18 cellular contexts compared by ENCODE assay signal in the genomic region with DNA sequence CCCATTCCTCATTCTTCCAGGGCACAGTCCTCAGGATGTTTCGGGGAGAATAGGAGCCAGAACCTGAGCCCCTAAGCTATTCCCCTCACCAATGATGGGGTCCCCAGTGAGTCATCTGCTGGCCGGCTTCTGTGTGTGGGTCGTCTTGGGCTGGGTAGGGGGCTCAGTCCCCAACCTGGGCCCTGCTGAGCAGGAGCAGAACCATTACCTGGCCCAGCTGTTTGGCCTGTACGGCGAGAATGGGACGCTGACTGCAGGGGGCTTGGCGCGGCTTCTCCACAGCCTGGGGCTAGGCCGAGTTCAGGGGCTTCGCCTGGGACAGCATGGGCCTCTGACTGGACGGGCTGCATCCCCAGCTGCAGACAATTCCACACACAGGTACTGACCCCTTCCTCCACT. TPM values are rescaled to one million over a fixed set of nuclear protein-coding genes. Genes with fewer than 3 reads are reported as not detected.
DNase-seq lines count a peak whose midpoint lies in the region; ATAC-seq and TF ChIP-seq lines count a peak whose summit lies in the region.
"Had no signal": no experiment of that assay in that cellular context is flagged by ENCODE, and none has a peak within 500 bp of the region (broad histone marks: within the 10 kb centered on the region; RNA-seq: fewer than 3 reads in every experiment).

No MANE protein-coding gene starts in this region.

- H3K27ac ChIP-seq in WERI-Rb-1 (peak overlapping the region; percentile 68), neural progenitor cell (no peak overlapping the region)

- no peak for DNase-seq in WERI-Rb-1
- no peak for DNase-seq in left colon
- no peak for DNase-seq in neural progenitor cell (ENCODE audit: low spot score)
- DNase-seq in type B pancreatic cell (ENCODE audit: extremely low spot score, unreplicated experiment), result no peak
- DNase-seq in NCI-H510A (lab: John Stamatoyannopoulos, UW), result no peak
- DNase-seq in NCI-H510A treated with DMSO at 0.1 percent for 48 hours (lab: John Stamatoyannopoulos, UW), result no peak
- DNase-seq: GF-D8, HFFc6, MG63, NCI-H1092, NCI-H146, NCI-H2081, SHP77 had no signal

- H3K4me1 ChIP-seq in neural progenitor cell, result no peaks in the 10 kb centered on the region

- H3K27me3 Mint-ChIP-seq in neural progenitor cell (ENCODE audit: insufficient read depth, low read depth), result peaks cover 10% of the 10 kb centered on the region
- no peaks in the 10 kb centered on the region for H3K27me3 Mint-ChIP-seq in type B pancreatic cell

- H3K27ac Mint-ChIP-seq in neural progenitor cell (peak overlapping the region; percentile 57), type B pancreatic cell (peak overlapping the region; percentile 86)
- H3K27ac Mint-ChIP-seq: HFFc6 had no signal

- H3K4me3 ChIP-seq in WERI-Rb-1 (ENCODE audit: low read depth, low read length) (no peak overlapping the region), neural progenitor cell (no peak overlapping the region)
- H3K4me3 ChIP-seq: MG63 had no signal

- H3K79me2 ChIP-seq in neural progenitor cell (ENCODE audit: low read depth), result no peaks in the 10 kb centered on the region

- ATAC-seq in left colon (peak; percentile 17), GM21529 (IDR thresholded peaks at IDR 0.05; ENCODE audit: unreplicated experiment) (no peak)

- H3K9me3 ChIP-seq in WERI-Rb-1 (ENCODE audit: severe bottlenecking) (no peaks in the 10 kb centered on the region), neural progenitor cell (ENCODE audit: low read depth) (no peaks in the 10 kb centered on the region)
- H3K9me3 ChIP-seq: MG63 had no signal

- H3K27me3 ChIP-seq in WERI-Rb-1 (ENCODE audit: insufficient read depth, low read depth, severe bottlenecking), result no peaks in the 10 kb centered on the region
- H3K27me3 ChIP-seq in neural progenitor cell, result no peaks in the 10 kb centered on the region
- H3K27me3 ChIP-seq: MG63 had no signal

- H3F3A ChIP-seq in neural progenitor cell (ENCODE audit: low read depth), result no peaks in the 10 kb centered on the region

- intact Hi-C loops in left colon (cut with DNase I, micrococcal nuclease), result no loop called here

- H3K9ac ChIP-seq in neural progenitor cell, result no peak overlapping the region

- no peaks in the 10 kb centered on the region for H4K20me1 ChIP-seq in neural progenitor cell (ENCODE audit: low read depth)

- H2AFZ ChIP-seq in neural progenitor cell (replicated peaks), result no peak overlapping the region

- TF ChIP-seq CTCF in WERI-Rb-1 (IDR thresholded peaks at IDR 0.05; ENCODE audit: low read depth, low read length) (no peak), neural progenitor cell (IDR thresholded peaks at IDR 0.05) (no peak), type B pancreatic cell (conservative IDR thresholded peaks at IDR 0.05) (no peak)

- peaks cover 2% of the 10 kb centered on the region for H3K36me3 Mint-ChIP-seq in neural progenitor cell
- H3K36me3 Mint-ChIP-seq in type B pancreatic cell, result no peaks in the 10 kb centered on the region

- H3K4me3 Mint-ChIP-seq in neural progenitor cell (no peak overlapping the region), type B pancreatic cell (no peak overlapping the region)
- H3K4me3 Mint-ChIP-seq: CD14-positive monocyte, HFFc6 had no signal

- no peak overlapping the region for H3K4me2 ChIP-seq in neural progenitor cell

- H3K9me3 Mint-ChIP-seq in neural progenitor cell (no peaks in the 10 kb centered on the region), type B pancreatic cell (no peaks in the 10 kb centered on the region)
- H3K9me3 Mint-ChIP-seq: HFFc6 had no signal

- H3K36me3 ChIP-seq in WERI-Rb-1 (peaks cover 3% of the 10 kb centered on the region; the same call in 1 of the 2 replicates), neural progenitor cell (no peaks in the 10 kb centered on the region)

- H3K4me1 Mint-ChIP-seq in neural progenitor cell, result peaks cover 6% of the 10 kb centered on the region
- H3K4me1 Mint-ChIP-seq in type B pancreatic cell (ENCODE audit: unreplicated experiment), result peaks cover 5% of the 10 kb centered on the region

RNA-seq across cellular contexts. Expression of a gene that starts 1.3 kb away (rescaled TPM):
- total RNA-seq in left colon (100 to 1,000 TPM; 152 to 244 TPM), neural progenitor cell (ENCODE audit: low replicate concordance) (0.54 and 1.5 TPM in 2 replicates), type B pancreatic cell (ENCODE audit: low replicate concordance) (23.0 and 37.7 TPM in 2 replicates)
- total RNA-seq: A673, H4, NCI-H460 had no signal

RNA-seq across cellular contexts. Expression of a gene that starts 7.0 kb away (rescaled TPM):
- total RNA-seq in left colon (10 to 100 TPM; 23.2 to 29.5 TPM), neural progenitor cell (ENCODE audit: low replicate concordance) (27.9 and 40.9 TPM in 2 replicates), type B pancreatic cell (ENCODE audit: low replicate concordance) (37.5 and 40.0 TPM in 2 replicates)

RNA-seq across cellular contexts. Expression of a gene that starts 9.5 kb away (rescaled TPM):
- total RNA-seq in left colon, result 10 to 100 TPM; 31.5 to 35.1 TPM
- total RNA-seq in neural progenitor cell (ENCODE audit: low replicate concordance), result 52.1 and 68.9 TPM in 2 replicates
- total RNA-seq in type B pancreatic cell (ENCODE audit: low replicate concordance), result 33.7 and 37.7 TPM in 2 replicates

RNA-seq across cellular contexts. Expression of a gene that starts 27.0 kb away (rescaled TPM):
- total RNA-seq in left colon (10 to 100 TPM; 47.4 to 54.8 TPM), neural progenitor cell (ENCODE audit: low replicate concordance) (9.1 and 18.1 TPM in 2 replicates), type B pancreatic cell (ENCODE audit: low replicate concordance) (52.9 and 56.1 TPM in 2 replicates)

RNA-seq across cellular contexts. Expression of a gene that starts 35.6 kb away (rescaled TPM):
- total RNA-seq in left colon (1 to 10 TPM; 4.1 to 5.3 TPM), neural progenitor cell (ENCODE audit: low replicate concordance) (32.1 and 41.8 TPM in 2 replicates), type B pancreatic cell (ENCODE audit: low replicate concordance) (21.3 and 26.4 TPM in 2 replicates)
